Comparison of ENCODE assay signal across 16 cellular contexts in the genomic region with DNA sequence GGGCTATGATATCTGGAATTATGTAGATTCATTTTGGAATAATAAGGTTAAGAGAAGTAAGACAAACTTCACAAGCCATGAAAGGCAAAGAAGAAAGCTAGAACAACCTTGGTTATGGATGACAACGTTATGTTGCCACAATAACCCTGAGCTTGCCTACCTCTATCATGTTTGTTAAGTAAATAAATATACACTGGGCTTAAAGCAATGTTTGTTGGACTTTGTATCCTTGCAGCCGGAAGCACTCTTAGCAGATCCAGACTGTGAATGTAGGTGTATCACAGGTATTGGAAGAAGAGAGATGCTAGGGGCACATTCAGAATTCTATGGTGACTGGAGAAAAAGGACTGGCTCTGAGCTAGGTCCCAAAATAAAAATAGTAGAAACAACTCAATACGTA.
A peak's percentile ranks its signal among the peaks of the same experiment; 100 is the strongest.
DNase-seq lines count a peak whose midpoint lies in the region; FAIRE-seq and TF ChIP-seq lines count a peak whose summit lies in the region.
"Had no signal": no experiment of that assay in that cellular context is flagged by ENCODE, and none has a peak within 500 bp of the region (broad histone marks: within the 10 kb centered on the region; RNA-seq: fewer than 3 reads in every experiment).

No MANE protein-coding gene starts in this region.

- H3K36me3 ChIP-seq in esophagus muscularis mucosa (no peaks in the 10 kb centered on the region), small intestine (ENCODE audit: control insufficient read depth in 2 of 2, insufficient read depth in 2 of 2, low read length in 2 of 2) (no peaks in the 10 kb centered on the region)
- H3K36me3 ChIP-seq: HAP-1 had no signal

- no peaks in the 10 kb centered on the region for H3K4me1 ChIP-seq in esophagus muscularis mucosa
- no peaks in the 10 kb centered on the region for H3K4me1 ChIP-seq in small intestine (ENCODE audit: control insufficient read depth in 2 of 2, insufficient read depth in 1 of 2, low read depth in 1 of 2, low read length in 1 of 2)
- H3K4me1 ChIP-seq: HAP-1 had no signal

- DNase-seq in COLO668 (lab: John Stamatoyannopoulos, UW; ENCODE audit: unreplicated experiment) (peak; percentile 52), HT-29 (ENCODE audit: low spot score) (peak; percentile 60), esophagus muscularis mucosa (ENCODE audit: extremely low spot score) (peak; percentile 50), small intestine (peak; percentile 58), SHP77 treated with DMSO at 0.1 percent for 48 hours (lab: John Stamatoyannopoulos, UW) (no peak), NCI-H2171 (lab: John Stamatoyannopoulos, UW) (no peak), NCI-H146 (lab: John Stamatoyannopoulos, UW) (no peak)
- DNase-seq: ACHN; C1 segment of cervical spinal cord; CD4-positive, alpha-beta T cell; DMS153; GF-D8; IMR-90; KBM-7 had no signal

- no peak for TF ChIP-seq POLR2A in esophagus muscularis mucosa (IDR thresholded peaks at IDR 0.05; ENCODE audit: low read depth)

- H3K27me3 ChIP-seq in esophagus muscularis mucosa: peaks cover 0 to 3% (median 0%) of the 10 kb centered on the region in 4 donors
- H3K27me3 ChIP-seq in small intestine (ENCODE audit: control insufficient read depth in 2 of 2, insufficient read depth in 2 of 2, low read length in 2 of 2): no peaks in the 10 kb centered on the region

- no peak for TF ChIP-seq CTCF in esophagus muscularis mucosa (IDR thresholded peaks at IDR 0.05)

- TF ChIP-seq EP300 in esophagus muscularis mucosa (IDR thresholded peaks at IDR 0.05): no peak

- H3K4me3 ChIP-seq in esophagus muscularis mucosa (no peak overlapping the region), small intestine (ENCODE audit: low read depth in 1 of 2, low read length in 2 of 2) (no peak overlapping the region)
- H3K4me3 ChIP-seq: HAP-1 had no signal

- no peak for FAIRE-seq in small intestine (lab: Jason Lieb, UNC)
- FAIRE-seq: H1 had no signal

- WGBS in esophagus muscularis mucosa: 84% methylated on average over 3 of the region's 3 CpGs
- 36 to 67% (median 48%) methylated on average over 3 of the region's 3 CpGs for WGBS in small intestine, 3 donors

- no peaks in the 10 kb centered on the region for H3K9me3 ChIP-seq in esophagus muscularis mucosa
- H3K9me3 ChIP-seq in small intestine (ENCODE audit: control insufficient read depth, low read depth): peaks cover 2% of the 10 kb centered on the region
- H3K9me3 ChIP-seq: HAP-1 had no signal

- intact Hi-C loops in esophagus muscularis mucosa (cut with DNase I): no loop called here

- no peak overlapping the region for H3K27ac ChIP-seq in esophagus muscularis mucosa (replicated peaks in 1 of 4)
- H3K27ac ChIP-seq in small intestine (ENCODE audit: low read depth in 1 of 2, low read length in 1 of 2): no peak overlapping the region

Comparison
In these comparisons a context has a peak if more than half of its experiments do, and no peak if none do; other contexts are left out.
1. DNase-seq: peak in COLO668 (single experiment), HT-29 (single experiment), esophagus muscularis mucosa (single experiment) and small intestine (single experiment); none in SHP77 treated with DMSO at 0.1 percent for 48 hours (single experiment), NCI-H2171 (single experiment) and NCI-H146 (single experiment).